Comparison of ENCODE assay signal across 8 cellular contexts in the genomic region with DNA sequence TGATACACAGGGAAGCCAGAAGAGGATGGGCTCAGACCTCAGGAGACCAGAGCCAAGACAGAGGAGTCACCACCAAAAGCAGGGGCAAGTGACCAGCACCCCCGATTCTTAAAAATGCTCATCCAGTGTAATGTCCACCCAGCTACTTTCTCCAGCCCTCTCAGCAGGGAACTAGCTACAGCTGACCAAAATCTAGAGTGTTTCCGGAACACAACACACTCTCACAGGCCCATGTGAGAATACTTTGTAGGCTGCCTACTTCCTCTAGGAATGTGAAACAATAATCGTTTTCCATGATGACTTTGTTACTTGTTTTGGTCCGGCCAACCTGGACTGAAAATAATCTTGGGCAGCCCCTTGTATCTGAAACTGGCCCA. TPM values are rescaled to one million over a fixed set of nuclear protein-coding genes. Genes with fewer than 3 reads are reported as not detected.
DNase-seq lines count a peak whose midpoint lies in the region; ATAC-seq and TF ChIP-seq lines count a peak whose summit lies in the region.

No MANE protein-coding gene starts in this region.

- peak; percentile 47 for DNase-seq in EH (ENCODE audit: low read depth)
- DNase-seq in astrocyte of the cerebellum (ENCODE audit: low read depth), result peak; percentile 37
- no peak for DNase-seq in mesothelial cell of epicardium (ENCODE audit: low spot score in 2 of 2, unreplicated experiment in 2 of 2)
- DNase-seq in RPMI8226, result no peak
- no peak for DNase-seq in NCI-H2029 (lab: John Stamatoyannopoulos, UW)
- no peak for DNase-seq in NCI-H1092 (lab: John Stamatoyannopoulos, UW)
- DNase-seq in NCI-H146 (lab: John Stamatoyannopoulos, UW), result no peak

- H3K4me1 Mint-ChIP-seq in mesothelial cell of epicardium, result peaks cover 51% of the 10 kb centered on the region

- H3K4me3 Mint-ChIP-seq in mesothelial cell of epicardium, result no peak overlapping the region

- H3K27ac Mint-ChIP-seq in mesothelial cell of epicardium, result peak overlapping the region; percentile 96

- peaks cover 4% of the 10 kb centered on the region for H3K36me3 Mint-ChIP-seq in mesothelial cell of epicardium

- no peaks in the 10 kb centered on the region for H3K9me3 Mint-ChIP-seq in mesothelial cell of epicardium

- no peaks in the 10 kb centered on the region for H3K27me3 Mint-ChIP-seq in mesothelial cell of epicardium (ENCODE audit: low read depth)

- no peak overlapping the region for H3K4me3 ChIP-seq in astrocyte of the cerebellum (ENCODE audit: low read depth, low read length)

- in situ Hi-C loops in astrocyte of the cerebellum (cut with HindIII; ENCODE audit: low sequenced_read_pairs), result no loop called here

- TF ChIP-seq CTCF in astrocyte of the cerebellum (IDR thresholded peaks at IDR 0.05; ENCODE audit: low read depth, low read length, missing control alignments) (no peak), mesothelial cell of epicardium (IDR thresholded peaks at IDR 0.05; ENCODE audit: unreplicated experiment) (no peak)

- peak; percentile 21 for ATAC-seq in HG02610 (IDR thresholded peaks at IDR 0.05; ENCODE audit: unreplicated experiment)

RNA-seq across cellular contexts. Expression of gene PSAP, which starts 14.5 kb away (rescaled TPM):
- total RNA-seq in mesothelial cell of epicardium, result 554 to 574 TPM (median 557 TPM) in 3 replicates

Comparison
In these comparisons a context has a peak if more than half of its experiments do, and no peak if none do; other contexts are left out.
1. DNase-seq: peak in EH (single experiment) and astrocyte of the cerebellum (single experiment); none in mesothelial cell of epicardium (0 of 2), RPMI8226 (single experiment), NCI-H2029 (single experiment), NCI-H1092 (single experiment) and NCI-H146 (single experiment).